In genomic region chr1:30048905-30049304, GRCh38 we compare ENCODE assay signal across 18 cellular contexts.
"Had no signal": no experiment of that assay in that cellular context is flagged by ENCODE, and none has a peak within 500 bp of the region (broad histone marks: within the 10 kb centered on the region; RNA-seq: fewer than 3 reads in every experiment).

No MANE protein-coding gene starts in this region.

- H3K36me3 ChIP-seq: esophagus squamous epithelium, gastroesophageal sphincter, neutrophil, right atrium auricular region, tibial artery had no signal

- H3K27me3 ChIP-seq: right atrium auricular region had no signal

- ATAC-seq: effector memory CD8-positive, alpha-beta T cell; gastroesophageal sphincter; left colon; naive thymus-derived CD4-positive, alpha-beta T cell had no signal

- DNase-seq: central memory CD4-positive, alpha-beta T cell; effector memory CD8-positive, alpha-beta T cell; esophagus squamous epithelium; foreskin fibroblast; glutamatergic neuron; immature natural killer cell; mesendoderm; naive thymus-derived CD4-positive, alpha-beta T cell; nephron progenitor cell; small intestine; stimulated activated CD4-positive, alpha-beta T cell treated with anti-CD3 and anti-CD28 coated beads, Interleukin-2, amount 100 ng/mL, for 48 hours; stimulated activated naive CD4-positive, alpha-beta T cell treated with Interleukin-2 at 50 U/mL for 16 hours had no signal

- H3K4me3 ChIP-seq: esophagus squamous epithelium, gastroesophageal sphincter, right atrium auricular region, tibial artery had no signal

- H3K27ac ChIP-seq: epithelial cell of prostate, esophagus squamous epithelium, gastroesophageal sphincter, neutrophil, right atrium auricular region, tibial artery had no signal

- H3K4me1 ChIP-seq: esophagus squamous epithelium, gastroesophageal sphincter, right atrium auricular region, tibial artery had no signal

- H3K9me3 ChIP-seq: esophagus squamous epithelium, gastroesophageal sphincter, neutrophil, right atrium auricular region, tibial artery had no signal
